ENCODE assay signal across 8 cellular contexts in the genomic region with DNA sequence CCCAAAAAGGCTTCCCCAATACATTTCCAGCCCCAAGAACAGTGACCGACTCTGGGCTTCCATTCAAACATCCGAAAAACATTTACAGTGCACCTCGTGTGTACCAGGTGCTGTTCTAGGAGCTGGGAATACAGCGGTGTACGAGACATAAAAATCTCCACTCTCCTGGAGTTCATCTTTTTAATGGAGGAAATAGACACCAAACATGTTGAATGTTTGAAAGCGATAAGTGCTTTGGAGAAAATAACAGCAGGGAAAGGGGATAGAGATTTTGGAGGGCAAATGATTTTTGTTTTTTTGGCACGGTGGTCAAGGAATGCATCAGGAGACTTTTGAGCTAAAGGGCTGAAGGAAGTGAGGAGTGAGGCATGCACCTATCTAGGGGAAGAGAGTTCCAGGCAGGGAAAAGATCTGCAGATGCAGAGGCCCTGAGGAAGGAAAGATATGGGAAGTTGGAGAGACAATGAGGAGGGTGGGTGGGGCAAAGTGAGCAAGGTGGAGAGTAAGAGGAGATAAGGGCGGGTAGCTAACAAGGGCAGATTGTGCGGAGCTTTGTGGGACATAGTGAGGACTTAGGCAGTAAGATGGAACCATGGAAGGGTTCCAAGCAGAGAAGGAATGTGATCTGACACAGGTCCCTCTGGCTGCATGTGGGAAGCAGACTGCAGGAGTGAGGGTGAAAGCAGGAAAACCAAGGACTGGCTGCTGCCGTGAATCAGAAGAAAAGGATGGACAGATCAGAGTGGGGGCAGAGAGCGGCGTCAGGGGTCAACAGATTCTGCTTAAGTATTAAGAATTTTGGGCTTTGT. TPM values are rescaled to one million over a fixed set of nuclear protein-coding genes. Genes with fewer than 3 reads are reported as not detected.
DNase-seq lines count a peak whose midpoint lies in the region; ATAC-seq lines count a peak whose summit lies in the region.

No MANE protein-coding gene starts in this region.

- peaks cover 14% of the 10 kb centered on the region for H3K36me3 Mint-ChIP-seq in activated CD4-positive, alpha-beta T cell treated with anti-CD3 and anti-CD28 coated beads, Interleukin-2, amount 10 ng/mL, durations not matched to agents 24 days and 14 days (ENCODE audit: low read depth)
- H3K36me3 Mint-ChIP-seq in activated naive CD8-positive, alpha-beta T cell treated with anti-CD3 and anti-CD28 coated beads, Interleukin-2, amount 50 U/mL, for 24 hours (ENCODE audit: low read depth) = peaks cover 31% of the 10 kb centered on the region
- H3K36me3 Mint-ChIP-seq in immature natural killer cell = no peaks in the 10 kb centered on the region

- peak overlapping the region; percentile 93 for H3K4me3 Mint-ChIP-seq in activated CD4-positive, alpha-beta T cell treated with anti-CD3 and anti-CD28 coated beads, Interleukin-2, amount 10 ng/mL, durations not matched to agents 24 days and 14 days
- H3K4me3 Mint-ChIP-seq in activated naive CD8-positive, alpha-beta T cell treated with anti-CD3 and anti-CD28 coated beads, Interleukin-2, amount 50 U/mL, for 24 hours = peak overlapping the region; percentile 97
- H3K4me3 Mint-ChIP-seq in immature natural killer cell = peak overlapping the region; percentile 89 to 94 (median 92)

- ATAC-seq in activated naive CD8-positive, alpha-beta T cell treated with anti-CD3 and anti-CD28 coated beads, Interleukin-2, amount 50 U/mL, for 24 hours = no peak
- ATAC-seq in GM18909 (IDR thresholded peaks at IDR 0.05; ENCODE audit: poor library complexity, unreplicated experiment) = no peak

- peak overlapping the region; percentile 92 for H3K27ac Mint-ChIP-seq in activated CD4-positive, alpha-beta T cell treated with anti-CD3 and anti-CD28 coated beads, Interleukin-2, amount 10 ng/mL, durations not matched to agents 24 days and 14 days
- H3K27ac Mint-ChIP-seq in activated naive CD8-positive, alpha-beta T cell treated with anti-CD3 and anti-CD28 coated beads, Interleukin-2, amount 50 U/mL, for 24 hours = peak overlapping the region; percentile 97
- H3K27ac Mint-ChIP-seq in immature natural killer cell = peak overlapping the region; percentile 86 to 97 (median 96)

- no peak for DNase-seq in activated CD4-positive, alpha-beta T cell treated with anti-CD3 and anti-CD28 coated beads, Interleukin-2, amount 10 ng/mL, durations not matched to agents 24 days and 14 days
- DNase-seq in activated CD4-positive, alpha-beta T cell treated with anti-CD3 and anti-CD28 coated beads, Interleukin-2, amount 50 U/mL, for 48 hours = no peak
- no peak for DNase-seq in activated naive CD8-positive, alpha-beta T cell treated with anti-CD3 and anti-CD28 coated beads, Interleukin-2, amount 50 U/mL, for 24 hours
- DNase-seq in immature natural killer cell (no peak), middle frontal gyrus (ENCODE audit: extremely low spot score, low spot score) (no peak)
- DNase-seq in activated CD4-positive, alpha-beta T cell treated with anti-CD3 and anti-CD28 coated beads for 1 hour = no peak

- intact Hi-C loops in activated CD4-positive, alpha-beta T cell treated with anti-CD3 and anti-CD28 coated beads, Interleukin-2, amount 10 ng/mL, durations not matched to agents 24 days and 14 days (cut with micrococcal nuclease) = loop anchor here (1.0 to 10.0 kb wide), 4 partner anchors 23 to 292 kb away; partner anchors contain the start of gene PSMC4

- peak overlapping the region; percentile 77 for H3K27ac ChIP-seq in temporal lobe (ENCODE audit: low read depth, low read length)

- peaks cover 3% of the 10 kb centered on the region for H3K9me3 Mint-ChIP-seq in activated CD4-positive, alpha-beta T cell treated with anti-CD3 and anti-CD28 coated beads, Interleukin-2, amount 10 ng/mL, durations not matched to agents 24 days and 14 days
- H3K9me3 Mint-ChIP-seq in activated naive CD8-positive, alpha-beta T cell treated with anti-CD3 and anti-CD28 coated beads, Interleukin-2, amount 50 U/mL, for 24 hours = no peaks in the 10 kb centered on the region
- no peaks in the 10 kb centered on the region for H3K9me3 Mint-ChIP-seq in immature natural killer cell

- H3K27me3 Mint-ChIP-seq in activated CD4-positive, alpha-beta T cell treated with anti-CD3 and anti-CD28 coated beads, Interleukin-2, amount 10 ng/mL, durations not matched to agents 24 days and 14 days = peaks cover 1% of the 10 kb centered on the region
- H3K27me3 Mint-ChIP-seq in activated naive CD8-positive, alpha-beta T cell treated with anti-CD3 and anti-CD28 coated beads, Interleukin-2, amount 50 U/mL, for 24 hours = no peaks in the 10 kb centered on the region
- peaks cover 2 to 7% (median 5%) of the 10 kb centered on the region in 3 donors for H3K27me3 Mint-ChIP-seq in immature natural killer cell (ENCODE audit: low read depth in 3 of 3)

- H3K4me1 Mint-ChIP-seq in activated CD4-positive, alpha-beta T cell treated with anti-CD3 and anti-CD28 coated beads, Interleukin-2, amount 10 ng/mL, durations not matched to agents 24 days and 14 days = peaks cover 38% of the 10 kb centered on the region
- H3K4me1 Mint-ChIP-seq in activated naive CD8-positive, alpha-beta T cell treated with anti-CD3 and anti-CD28 coated beads, Interleukin-2, amount 50 U/mL, for 24 hours = peaks cover 44% of the 10 kb centered on the region
- peaks cover 46 to 47% of the 10 kb centered on the region in 2 donors for H3K4me1 Mint-ChIP-seq in immature natural killer cell

RNA-seq across cellular contexts. Expression of gene FBL, which starts 0.7 kb away (rescaled TPM):
- 605 and 614 TPM in 2 replicates for total RNA-seq in activated CD4-positive, alpha-beta T cell treated with anti-CD3 and anti-CD28 coated beads, Interleukin-2, amount 10 ng/mL, durations not matched to agents 24 days and 14 days
- 100 to 1,000 TPM; 127 to 166 (median 143) TPM for polyA plus RNA-seq in immature natural killer cell
- 157 TPM for total RNA-seq in temporal lobe

RNA-seq across cellular contexts. Expression of gene DYRK1B, which starts 12.9 kb away (rescaled TPM):
- total RNA-seq in activated CD4-positive, alpha-beta T cell treated with anti-CD3 and anti-CD28 coated beads, Interleukin-2, amount 10 ng/mL, durations not matched to agents 24 days and 14 days = 3.6 and 4.5 TPM in 2 replicates
- polyA plus RNA-seq in immature natural killer cell = 10 to 100 TPM in 2 of 3 donors, 1 to 10 TPM in 1; 6.2 to 24.8 (median 12.5) TPM
- 11.3 TPM for total RNA-seq in temporal lobe
